In genomic region chr5:138464388-138465287, GRCh38 we compare ENCODE assay signal across 1 cellular context.
TF ChIP-seq lines count a peak whose summit lies in the region.

No MANE protein-coding gene starts in this region.

TF ChIP-seq in HepG2, 621 proteins besides CTCF, POLR2A, EP300 and RAD21 (continued from another document and continues in another):
- TF ChIP-seq DRAP1 (CRISPR knock-in tag; IDR thresholded peaks at IDR 0.05) (0 out of 2 replicates have a peak, but pooled peaks have one; percentile 31), HOXA7 (CRISPR knock-in tag; IDR thresholded peaks at IDR 0.05) (no peak), ZNF34 (CRISPR knock-in tag; IDR thresholded peaks at IDR 0.05; ENCODE audit: borderline replicate concordance) (no peak), ZHX2 (IDR thresholded peaks at IDR 0.05; ENCODE audit: low read depth) (no peak), ZHX2 (CRISPR knock-in tag; IDR thresholded peaks at IDR 0.05; ENCODE audit: borderline replicate concordance) (no peak; the same call in 1 of the 2 replicates), ZNF557 (CRISPR knock-in tag; IDR thresholded peaks at IDR 0.05) (no peak), IRF9 (CRISPR knock-in tag; IDR thresholded peaks at IDR 0.05; ENCODE audit: borderline replicate concordance) (no peak), RFXANK (CRISPR knock-in tag; IDR thresholded peaks at IDR 0.05) (no peak), PTBP1 (IDR thresholded peaks at IDR 0.05; ENCODE audit: low read depth, low read length, poor library complexity, severe bottlenecking) (no peak), ZNF710 (CRISPR knock-in tag; IDR thresholded peaks at IDR 0.05; ENCODE audit: borderline replicate concordance) (no peak), ZBTB10 (CRISPR knock-in tag; IDR thresholded peaks at IDR 0.05; ENCODE audit: borderline replicate concordance) (peak; percentile 18; the same call in 1 of the 2 replicates), MBNL3 (CRISPR knock-in tag; conservative IDR thresholded peaks at IDR 0.05) (no peak), ZNF503 (CRISPR knock-in tag; IDR thresholded peaks at IDR 0.05) (peak; percentile 63), RBM22 (optimal IDR thresholded peaks at IDR 0.05; ENCODE audit: low read length) (peak; percentile 50), ZNF788 (CRISPR knock-in tag; IDR thresholded peaks at IDR 0.05; ENCODE audit: borderline replicate concordance) (peak; percentile 84), PPARG (CRISPR knock-in tag; conservative IDR thresholded peaks at IDR 0.05) (peak; percentile 12; the same call in 1 of the 2 replicates), ATF5 (CRISPR knock-in tag; IDR thresholded peaks at IDR 0.05; ENCODE audit: low read depth) (no peak), FOSL1 (CRISPR knock-in tag; IDR thresholded peaks at IDR 0.05; ENCODE audit: borderline replicate concordance) (no peak), ZNF768 (CRISPR knock-in tag; IDR thresholded peaks at IDR 0.05) (peak; percentile 29; the same call in 1 of the 2 replicates), YEATS4 (CRISPR knock-in tag; IDR thresholded peaks at IDR 0.05; ENCODE audit: borderline replicate concordance) (no peak; the same call in 1 of the 2 replicates), ZSCAN9 (CRISPR knock-in tag; IDR thresholded peaks at IDR 0.05; ENCODE audit: borderline replicate concordance) (no peak; the same call in 1 of the 2 replicates), AKAP8 (CRISPR knock-in tag; IDR thresholded peaks at IDR 0.05) (no peak; the same call in 1 of the 2 replicates), NFYB (CRISPR knock-in tag; IDR thresholded peaks at IDR 0.05) (no peak), PCBP1 (IDR thresholded peaks at IDR 0.05; ENCODE audit: borderline replicate concordance, low read depth, low read length) (0 out of 2 replicates have a peak, but pooled peaks have one; percentile 69), ZNF33B (CRISPR knock-in tag; IDR thresholded peaks at IDR 0.05) (no peak), TFAP4 (IDR thresholded peaks at IDR 0.05; ENCODE audit: borderline replicate concordance, low read depth) (peak; percentile 84; the same call in 1 of the 2 replicates), HCFC1 (IDR thresholded peaks at IDR 0.05; ENCODE audit: low read depth, low read length) (no peak; the same call in 1 of the 2 replicates), ZNF614 (CRISPR knock-in tag; IDR thresholded peaks at IDR 0.05; ENCODE audit: borderline replicate concordance) (no peak), ZNF639 (CRISPR knock-in tag; conservative IDR thresholded peaks at IDR 0.05) (peak; percentile 68), MTF2 (CRISPR knock-in tag; IDR thresholded peaks at IDR 0.05; ENCODE audit: borderline replicate concordance) (0 out of 2 replicates have a peak, but pooled peaks have one; percentile 45), NFIB (CRISPR knock-in tag; IDR thresholded peaks at IDR 0.05; ENCODE audit: borderline replicate concordance) (no peak), ZNF800 (CRISPR knock-in tag; IDR thresholded peaks at IDR 0.05) (no peak), ZNF326 (CRISPR knock-in tag; IDR thresholded peaks at IDR 0.05; ENCODE audit: borderline replicate concordance) (no peak), ZNF10 (CRISPR knock-in tag; IDR thresholded peaks at IDR 0.05; ENCODE audit: borderline replicate concordance, low read depth) (no peak), ZBTB42 (CRISPR knock-in tag; IDR thresholded peaks at IDR 0.05) (peak; percentile 76; the same call in 1 of the 2 replicates), SKIL (CRISPR knock-in tag; IDR thresholded peaks at IDR 0.05; ENCODE audit: borderline replicate concordance) (no peak)
